In genomic region chr1:97489834-97490233, GRCh38 we compare ENCODE assay signal across 1 cellular context.
TF ChIP-seq lines count a peak whose summit lies in the region.

No MANE protein-coding gene starts in this region.

TF ChIP-seq in neural cell, 6 proteins besides CTCF, POLR2A, EP300 and RAD21 (continued from another document):
- TF ChIP-seq REST (IDR thresholded peaks at IDR 0.05; ENCODE audit: borderline replicate concordance): no peak
